21 cellular contexts compared by ENCODE assay signal in the genomic region with DNA sequence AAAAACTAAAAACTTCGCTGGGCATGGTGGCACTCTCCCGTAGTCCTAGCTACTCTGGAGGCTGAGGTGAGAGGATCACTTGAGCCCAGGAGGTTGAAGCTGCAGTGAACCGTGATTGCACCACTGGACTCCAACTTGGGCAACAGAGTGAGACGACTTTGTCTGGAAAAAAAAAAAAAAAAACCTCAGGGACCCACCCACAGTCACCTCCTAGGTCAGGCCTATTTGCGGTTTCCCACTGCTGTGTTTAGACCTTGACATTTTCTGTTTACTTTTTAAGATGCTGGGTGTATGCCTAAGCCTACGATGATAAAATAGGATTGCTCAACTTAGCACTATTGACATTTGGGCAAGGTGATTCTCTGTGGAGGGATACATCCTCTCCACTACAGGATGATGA.
"Had no signal": no experiment of that assay in that cellular context is flagged by ENCODE, and none has a peak within 500 bp of the region (broad histone marks: within the 10 kb centered on the region; RNA-seq: fewer than 3 reads in every experiment).

No MANE protein-coding gene starts in this region.

- H3K36me3 ChIP-seq: transverse colon, uterus had no signal

- DNase-seq: activated CD4-positive, alpha-beta T cell treated with anti-CD3 and anti-CD28 coated beads, Interleukin-2, amount 50 U/mL, for 1 hour; activated CD4-positive, CD25-positive, alpha-beta regulatory T cell treated with anti-CD3 and anti-CD28 coated beads, Interleukin-2, amount 50 U/mL, for 72 hours; activated CD8-positive, alpha-beta memory T cell treated with anti-CD3 and anti-CD28 coated beads, Interleukin-2, amount 50 U/mL, for 4 hours; activated effector memory CD4-positive, alpha-beta T cell treated with anti-CD3 and anti-CD28 coated beads, Interleukin-2, amount 50 U/mL, for 16 hours; activated T-cell treated with anti-CD3 and anti-CD28 coated beads, Interleukin-2, amount 50 U/mL, for 72 hours; effector CD8-positive, alpha-beta T cell; foreskin keratinocyte; hippocampal formation; left cardiac atrium; retina; stimulated activated CD8-positive, alpha-beta memory T cell treated with anti-CD3 and anti-CD28 coated beads, Interleukin-4, amount 100 ng/mL, for 48 hours; stimulated activated naive CD4-positive, alpha-beta T cell treated with Interleukin-2 at 50 U/mL for 16 hours; T-helper 2 cell; transverse colon; uterus had no signal

- H3K27ac ChIP-seq: foreskin keratinocyte, transverse colon, uterus, VCaP had no signal

- H3K4me1 ChIP-seq: foreskin keratinocyte, transverse colon, uterus had no signal

- ATAC-seq: activated T-cell treated with anti-CD3 and anti-CD28 coated beads, Interleukin-2, amount 50 U/mL, for 72 hours; foreskin keratinocyte; left cardiac atrium had no signal

- H3K9me3 ChIP-seq: transverse colon, uterus had no signal

- H3K27ac Mint-ChIP-seq: activated naive CD4-positive, alpha-beta T cell treated with anti-CD3 and anti-CD28 coated beads, Interleukin-2, amount 50 U/mL, for 24 hours; activated T-cell treated with anti-CD3 and anti-CD28 coated beads, Interleukin-2, amount 50 U/mL, for 72 hours; dendritic cell treated with granulocyte-macrophage colony-stimulating factor and Interleukin-4, amounts not matched to agents 40 ng/mL and 50 ng/mL, for 4 days; mesothelial cell of epicardium; nephron had no signal

- H3K4me3 ChIP-seq: lung, transverse colon, uterus had no signal

- H3K27me3 Mint-ChIP-seq: activated naive CD4-positive, alpha-beta T cell treated with anti-CD3 and anti-CD28 coated beads, Interleukin-2, amount 50 U/mL, for 24 hours had no signal

- H3K36me3 Mint-ChIP-seq: activated naive CD4-positive, alpha-beta T cell treated with anti-CD3 and anti-CD28 coated beads, Interleukin-2, amount 50 U/mL, for 24 hours; mesothelial cell of epicardium had no signal

- H3K27me3 ChIP-seq: foreskin keratinocyte, transverse colon, uterus had no signal

- H3K4me3 Mint-ChIP-seq: activated T-cell treated with anti-CD3 and anti-CD28 coated beads, Interleukin-2, amount 50 U/mL, for 72 hours; dendritic cell treated with granulocyte-macrophage colony-stimulating factor and Interleukin-4, amounts not matched to agents 40 ng/mL and 50 ng/mL, for 4 days; mesothelial cell of epicardium; nephron had no signal
